In the genomic region with DNA sequence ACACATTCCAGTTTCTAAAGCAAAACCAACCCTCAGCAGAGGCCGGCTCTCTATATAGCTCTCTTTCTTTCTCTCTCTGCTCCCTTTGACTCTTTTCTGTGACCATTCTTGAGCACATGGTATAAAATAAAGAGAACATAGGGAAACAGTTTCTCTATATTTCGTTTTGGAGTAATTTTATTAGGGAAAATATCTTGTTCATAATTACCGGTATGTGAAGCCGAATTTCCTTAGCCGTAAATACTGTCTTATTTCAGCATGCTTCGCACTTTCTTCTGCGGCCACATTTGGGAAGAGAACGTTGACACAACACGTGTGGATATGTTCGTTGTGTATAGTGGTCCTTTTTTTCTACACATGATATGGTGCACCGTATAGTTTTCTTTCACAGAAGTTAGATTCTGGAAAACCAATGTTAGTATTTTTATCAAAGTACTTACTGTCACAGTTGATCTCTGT, we compare ENCODE assay signal across 9 cellular contexts. TPM values are rescaled to one million over a fixed set of nuclear protein-coding genes. Genes with fewer than 3 reads are reported as not detected.
A peak's percentile ranks its signal among the peaks of the same experiment; 100 is the strongest.
DNase-seq lines count a peak whose midpoint lies in the region; ATAC-seq and TF ChIP-seq lines count a peak whose summit lies in the region.
"Had no signal": no experiment of that assay in that cellular context is flagged by ENCODE, and none has a peak within 500 bp of the region (broad histone marks: within the 10 kb centered on the region; RNA-seq: fewer than 3 reads in every experiment).

No MANE protein-coding gene starts in this region.

- no peaks in the 10 kb centered on the region for H3K9me3 ChIP-seq in left lung
- no peaks in the 10 kb centered on the region for H3K9me3 ChIP-seq in thoracic aorta

- H3K4me1 Mint-ChIP-seq in activated CD4-positive, alpha-beta T cell treated with anti-CD3 and anti-CD28 coated beads, Interleukin-2, amount 10 ng/mL, durations not matched to agents 24 days and 14 days = peaks cover 50% of the 10 kb centered on the region
- H3K4me1 Mint-ChIP-seq in activated T-helper 17 cell treated with anti-CD3 and anti-CD28 coated beads, Interleukin-2, amount 50 U/mL, for 72 hours = peaks cover 17% of the 10 kb centered on the region

- peaks cover 52 to 77% of the 10 kb centered on the region in 2 donors for H3K27me3 ChIP-seq in left lung
- H3K27me3 ChIP-seq in thoracic aorta (replicated peaks; ENCODE audit: insufficient read depth) = peaks cover 32% of the 10 kb centered on the region

- H3K36me3 ChIP-seq in left lung (no peaks in the 10 kb centered on the region), thoracic aorta (no peaks in the 10 kb centered on the region)

- H3K27me3 Mint-ChIP-seq in activated CD4-positive, alpha-beta T cell treated with anti-CD3 and anti-CD28 coated beads, Interleukin-2, amount 10 ng/mL, durations not matched to agents 24 days and 14 days = peaks cover 14% of the 10 kb centered on the region
- H3K27me3 Mint-ChIP-seq in activated T-helper 17 cell treated with anti-CD3 and anti-CD28 coated beads, Interleukin-2, amount 50 U/mL, for 72 hours = peaks cover 21% of the 10 kb centered on the region

- H3K36me3 Mint-ChIP-seq in activated CD4-positive, alpha-beta T cell treated with anti-CD3 and anti-CD28 coated beads, Interleukin-2, amount 10 ng/mL, durations not matched to agents 24 days and 14 days (ENCODE audit: low read depth) = peaks cover 10% of the 10 kb centered on the region
- peaks cover 9% of the 10 kb centered on the region for H3K36me3 Mint-ChIP-seq in activated T-helper 17 cell treated with anti-CD3 and anti-CD28 coated beads, Interleukin-2, amount 50 U/mL, for 72 hours (ENCODE audit: low read depth)

- peak overlapping the region; percentile 97 for H3K4me3 Mint-ChIP-seq in activated CD4-positive, alpha-beta T cell treated with anti-CD3 and anti-CD28 coated beads, Interleukin-2, amount 10 ng/mL, durations not matched to agents 24 days and 14 days
- peak overlapping the region; percentile 96 for H3K4me3 Mint-ChIP-seq in activated T-helper 17 cell treated with anti-CD3 and anti-CD28 coated beads, Interleukin-2, amount 50 U/mL, for 72 hours

- no peaks in the 10 kb centered on the region for H3K9me3 Mint-ChIP-seq in activated CD4-positive, alpha-beta T cell treated with anti-CD3 and anti-CD28 coated beads, Interleukin-2, amount 10 ng/mL, durations not matched to agents 24 days and 14 days
- no peaks in the 10 kb centered on the region for H3K9me3 Mint-ChIP-seq in activated T-helper 17 cell treated with anti-CD3 and anti-CD28 coated beads, Interleukin-2, amount 50 U/mL, for 72 hours

- TF ChIP-seq CTCF in left lung (IDR thresholded peaks at IDR 0.05) = no peak
- TF ChIP-seq CTCF in thoracic aorta (IDR thresholded peaks at IDR 0.05) = no peak

- no peak for DNase-seq in activated CD4-positive, alpha-beta T cell treated with anti-CD3 and anti-CD28 coated beads, Interleukin-2, amount 10 ng/mL, durations not matched to agents 24 days and 14 days
- DNase-seq in activated CD4-positive, alpha-beta T cell treated with anti-CD3 and anti-CD28 coated beads for 48 hours = no peak
- DNase-seq in left lung (no peak), thoracic aorta (ENCODE audit: low spot score) (no peak), kidney tubule cell (ENCODE audit: low spot score) (no peak), left colon (no peak)
- DNase-seq: SIG-M5 had no signal

- H3K4me1 ChIP-seq in left lung = peaks cover 17 to 27% of the 10 kb centered on the region in 2 donors
- H3K4me1 ChIP-seq in thoracic aorta (ENCODE audit: control insufficient read depth in 1 of 2, low read depth in 2 of 2) = peaks cover 13 to 19% of the 10 kb centered on the region in 2 donors

- H3K27ac Mint-ChIP-seq in activated CD4-positive, alpha-beta T cell treated with anti-CD3 and anti-CD28 coated beads, Interleukin-2, amount 10 ng/mL, durations not matched to agents 24 days and 14 days = peak overlapping the region; percentile 93
- H3K27ac Mint-ChIP-seq in activated T-helper 17 cell treated with anti-CD3 and anti-CD28 coated beads, Interleukin-2, amount 50 U/mL, for 72 hours = peak overlapping the region; percentile 80

- intact Hi-C loops in activated CD4-positive, alpha-beta T cell treated with anti-CD3 and anti-CD28 coated beads, Interleukin-2, amount 10 ng/mL, durations not matched to agents 24 days and 14 days (cut with micrococcal nuclease) = loop anchor here (2.0 to 5.0 kb wide), 3 partner anchors 339 to 447 kb away; a partner anchor contains a TSS
- intact Hi-C loops in left lung (cut with DNase I) = no loop called here
- intact Hi-C loops in left colon (cut with DNase I, micrococcal nuclease) = no loop called here

- H3K27ac ChIP-seq in left lung = no peak overlapping the region
- no peak overlapping the region for H3K27ac ChIP-seq in thoracic aorta

- peak overlapping the region; percentile 46 to 48 for H3K4me3 ChIP-seq in left lung
- peak overlapping the region; percentile 88 for H3K4me3 ChIP-seq in thoracic aorta

- no peak for ATAC-seq in activated T-helper 17 cell treated with anti-CD3 and anti-CD28 coated beads, Interleukin-2, amount 50 U/mL, for 72 hours (replicated peaks)
- ATAC-seq in left lung (no peak), thoracic aorta (ENCODE audit: insufficient number of reproducible peaks, low FRiP score, low read depth) (no peak), HG02610 (IDR thresholded peaks at IDR 0.05; ENCODE audit: unreplicated experiment) (no peak), left colon (no peak)

RNA-seq across cellular contexts. Expression of a gene that starts 4.9 kb away (rescaled TPM):
- total RNA-seq in activated CD4-positive, alpha-beta T cell treated with anti-CD3 and anti-CD28 coated beads, Interleukin-2, amount 10 ng/mL, durations not matched to agents 24 days and 14 days = 131 and 141 TPM in 2 replicates
- total RNA-seq in activated T-helper 17 cell treated with anti-CD3 and anti-CD28 coated beads, Interleukin-2, amount 50 U/mL, for 72 hours = 10 to 100 TPM; 73.4 to 93.4 TPM
- 1 to 10 TPM; 4.1 to 7.1 TPM for total RNA-seq in left lung
- total RNA-seq in thoracic aorta = 1 to 10 TPM in 1 of 2 donors, under 1 TPM in 1; 0.54 to 3.2 TPM
- total RNA-seq in left colon = 1 to 10 TPM; 1.4 to 2.3 TPM

Comparison
In these comparisons a context has a peak if more than half of its experiments do, and no peak if none do; other contexts are left out.
1. RNA of a gene that starts 4.9 kb away (total RNA-seq): 131 to 141 TPM in activated CD4-positive, alpha-beta T cell treated with anti-CD3 and anti-CD28 coated beads, Interleukin-2, amount 10 ng/mL, durations not matched to agents 24 days and 14 days and 73.4 to 93.4 TPM in activated T-helper 17 cell treated with anti-CD3 and anti-CD28 coated beads, Interleukin-2, amount 50 U/mL, for 72 hours; 4.1 to 7.1 TPM in left lung, 0.54 to 3.2 TPM in thoracic aorta and 1.4 to 2.3 TPM in left colon; every median in the first group is over 4 times any median in the second.